1 cellular context compared by ENCODE assay signal in genomic region chr10:132701099-132701845, GRCh38.
TF ChIP-seq lines count a peak whose summit lies in the region.

No MANE protein-coding gene starts in this region.

TF ChIP-seq in HepG2, 621 proteins besides CTCF, POLR2A, EP300 and RAD21 (continued from another document):
- no peak for TF ChIP-seq HMGXB3 (CRISPR knock-in tag; IDR thresholded peaks at IDR 0.05; ENCODE audit: borderline replicate concordance)
- TF ChIP-seq SP140L (CRISPR knock-in tag; IDR thresholded peaks at IDR 0.05; ENCODE audit: borderline replicate concordance), result no peak
- no peak for TF ChIP-seq ZNF234 (CRISPR knock-in tag; conservative IDR thresholded peaks at IDR 0.05)
- no peak for TF ChIP-seq RBM39 (IDR thresholded peaks at IDR 0.05; ENCODE audit: low read depth, low read length, poor library complexity, severe bottlenecking)
- no peak for TF ChIP-seq GRHL1 (CRISPR knock-in tag; conservative IDR thresholded peaks at IDR 0.05)
- TF ChIP-seq MATR3 (CRISPR knock-in tag; IDR thresholded peaks at IDR 0.05), result no peak
- no peak for TF ChIP-seq ARID2 (CRISPR knock-in tag; IDR thresholded peaks at IDR 0.05; ENCODE audit: borderline replicate concordance)
- TF ChIP-seq ZNF660 (CRISPR knock-in tag; IDR thresholded peaks at IDR 0.05; ENCODE audit: borderline replicate concordance, low read depth), result no peak
- no peak for TF ChIP-seq ZNF615 (CRISPR knock-in tag; IDR thresholded peaks at IDR 0.05; ENCODE audit: borderline replicate concordance)
- no peak for TF ChIP-seq MTF2 (CRISPR knock-in tag; IDR thresholded peaks at IDR 0.05; ENCODE audit: borderline replicate concordance)
- no peak for TF ChIP-seq ZNF296 (CRISPR knock-in tag; conservative IDR thresholded peaks at IDR 0.05)
- TF ChIP-seq MAX (IDR thresholded peaks at IDR 0.05), result no peak
- no peak for TF ChIP-seq FUBP1 (CRISPR knock-in tag; IDR thresholded peaks at IDR 0.05; ENCODE audit: borderline replicate concordance)
